In the genomic region with DNA sequence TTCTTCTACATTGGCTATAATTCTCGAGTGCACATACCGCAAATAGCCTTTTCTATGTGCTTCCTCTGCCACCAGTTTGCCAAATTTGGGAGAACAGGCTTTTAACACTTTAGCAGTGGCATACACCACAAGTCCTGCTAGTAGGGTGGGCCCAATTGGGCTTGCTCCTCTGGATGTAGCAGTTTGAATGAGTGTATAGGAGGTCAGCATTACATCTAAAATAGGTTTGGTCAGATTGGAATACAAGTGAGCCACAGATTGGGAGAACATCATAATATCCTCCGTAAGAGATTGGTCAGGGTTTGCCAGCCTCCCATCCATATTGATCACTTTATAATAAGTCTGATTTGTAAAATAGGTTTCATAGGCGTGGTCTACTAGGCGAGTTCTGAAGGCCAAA, we compare ENCODE assay signal across 11 cellular contexts. TPM values are rescaled to one million over a fixed set of nuclear protein-coding genes. Genes with fewer than 3 reads are reported as not detected.
DNase-seq lines count a peak whose midpoint lies in the region; ATAC-seq lines count a peak whose summit lies in the region.
"Had no signal": no experiment of that assay in that cellular context is flagged by ENCODE, and none has a peak within 500 bp of the region (broad histone marks: within the 10 kb centered on the region; RNA-seq: fewer than 3 reads in every experiment).

No MANE protein-coding gene starts in this region.

- H3K9ac ChIP-seq in BLaER1 treated with 17β-estradiol and CSF1 and Interleukin-3, amounts not matched to agents 10 nM and 100 nM = peak overlapping the region in 7 of 11 experiments; percentile 73 to 82 (median 79); a peak in 9 of 22 replicates
- H3K9ac ChIP-seq in GM23248 = no peak overlapping the region

- H2AFZ ChIP-seq in GM23248 = peak overlapping the region; percentile 99; the same call in 1 of the 2 replicates

- H3K79me2 ChIP-seq in GM23248 (ENCODE audit: insufficient read depth) = no peaks in the 10 kb centered on the region

- in situ Hi-C loops in GM23248 (cut with MboI) = no loop called here

- no peaks in the 10 kb centered on the region for H3K36me3 ChIP-seq in BLaER1 treated with 17β-estradiol and CSF1 and Interleukin-3, amounts not matched to agents 10 nM and 100 nM
- no peaks in the 10 kb centered on the region for H3K36me3 ChIP-seq in GM23248 (ENCODE audit: low read depth)
- no peaks in the 10 kb centered on the region for H3K36me3 ChIP-seq in effector memory CD4-positive, alpha-beta T cell (ENCODE audit: control insufficient read depth, insufficient read depth, low read length)
- H3K36me3 ChIP-seq: neutrophil had no signal

- peaks cover 23 to 47% (median 42%) of the 10 kb centered on the region in 10 experiments for H3K4me1 ChIP-seq in BLaER1 treated with 17β-estradiol and CSF1 and Interleukin-3, amounts not matched to agents 10 nM and 100 nM
- H3K4me1 ChIP-seq in GM23248 (ENCODE audit: insufficient read depth) = 0 out of 2 replicates have a peak, but pooled peaks cover 4% of the 10 kb centered on the region
- H3K4me1 ChIP-seq in effector memory CD4-positive, alpha-beta T cell (ENCODE audit: control insufficient read depth, insufficient read depth, low read length, poor library complexity, severe bottlenecking) = peaks cover 16% of the 10 kb centered on the region

- no peaks in the 10 kb centered on the region for H4K20me1 ChIP-seq in BLaER1 treated with 17β-estradiol and CSF1 and Interleukin-3, amounts not matched to agents 10 nM and 100 nM
- H4K20me1 ChIP-seq in GM23248 (ENCODE audit: insufficient read depth) = no peaks in the 10 kb centered on the region

- H3K27ac ChIP-seq in BLaER1 treated with 17β-estradiol and CSF1 and Interleukin-3, amounts not matched to agents 10 nM and 100 nM = peak overlapping the region in 7 of 11 experiments; percentile 76 to 85 (median 83); a peak in 12 of 22 replicates
- no peak overlapping the region for H3K27ac ChIP-seq in GM23248
- peak overlapping the region; percentile 88 for H3K27ac ChIP-seq in effector memory CD4-positive, alpha-beta T cell (ENCODE audit: insufficient read depth, low read length, poor library complexity, severe bottlenecking)
- H3K27ac ChIP-seq: neutrophil had no signal

- H3K4me3 ChIP-seq in BLaER1 treated with 17β-estradiol and CSF1 and Interleukin-3, amounts not matched to agents 10 nM and 100 nM = peak overlapping the region in 9 of 10 experiments; percentile 62 to 73 (median 67); a peak in 16 of 20 replicates
- peak overlapping the region; percentile 90 for H3K4me3 ChIP-seq in GM23248
- H3K4me3 ChIP-seq in effector memory CD4-positive, alpha-beta T cell (ENCODE audit: insufficient read depth, low read depth, low read length, poor library complexity, severe bottlenecking) = peak overlapping the region; percentile 72

- no peaks in the 10 kb centered on the region for H3K27me3 ChIP-seq in BLaER1 treated with 17β-estradiol and CSF1 and Interleukin-3, amounts not matched to agents 10 nM and 100 nM
- no peaks in the 10 kb centered on the region for H3K27me3 ChIP-seq in GM23248 (replicated peaks; ENCODE audit: insufficient read depth)
- no peaks in the 10 kb centered on the region for H3K27me3 ChIP-seq in effector memory CD4-positive, alpha-beta T cell (replicated peaks; ENCODE audit: control insufficient read depth, insufficient read depth, low read length, poor library complexity, severe bottlenecking)

- no peaks in the 10 kb centered on the region for H3K9me2 ChIP-seq in GM23248 (ENCODE audit: insufficient read depth)

- peaks cover 19% of the 10 kb centered on the region for H3F3A ChIP-seq in GM23248 (ENCODE audit: insufficient read depth)

- no peak for DNase-seq in GM23248
- no peak for DNase-seq in effector memory CD4-positive, alpha-beta T cell
- DNase-seq in pons (ENCODE audit: low spot score) = peak; percentile 33
- DNase-seq in T-helper 9 cell = no peak
- no peak for DNase-seq in superior temporal gyrus (ENCODE audit: extremely low spot score)
- DNase-seq: erythroblast; stimulated activated CD4-positive, alpha-beta T cell treated with anti-CD3 and anti-CD28 coated beads, Interleukin-2, amount 100 ng/mL, for 24 hours had no signal

- ATAC-seq in HG03469 (IDR thresholded peaks at IDR 0.05; ENCODE audit: unreplicated experiment) = no peak
- ATAC-seq in GM18520 (IDR thresholded peaks at IDR 0.05; ENCODE audit: unreplicated experiment) = no peak

- 48 to 49% methylated on average over 5 of the region's 5 CpGs for WGBS in GM23248 (ENCODE audit: low coverage in 1 of 2, low lambda C conversion rate in 2 of 2, missing lambda C conversion rate in 2 of 2), 2 experiments

- no peaks in the 10 kb centered on the region for H3K9me3 ChIP-seq in BLaER1 treated with 17β-estradiol and CSF1 and Interleukin-3, amounts not matched to agents 10 nM and 100 nM (replicated peaks in 1 of 11)
- no peaks in the 10 kb centered on the region for H3K9me3 ChIP-seq in GM23248 (ENCODE audit: low read depth)
- H3K9me3 ChIP-seq in effector memory CD4-positive, alpha-beta T cell (ENCODE audit: control insufficient read depth, low read length) = no peaks in the 10 kb centered on the region
- H3K9me3 ChIP-seq: neutrophil had no signal

- H3K4me2 ChIP-seq in BLaER1 treated with 17β-estradiol and CSF1 and Interleukin-3, amounts not matched to agents 10 nM and 100 nM = peak overlapping the region; percentile 83 to 96 (median 88)
- peak overlapping the region; percentile 98 for H3K4me2 ChIP-seq in GM23248 (ENCODE audit: unreplicated experiment)

RNA-seq across cellular contexts. Expression of a gene that starts 0.9 kb away (rescaled TPM):
- 0.11 TPM in 1 of 2 replicates, not detected in the other for total RNA-seq in GM23248 (2014; rRNA removed; shearing (Covaris generic))
- not detected in 2 replicates for polyA plus RNA-seq in GM23248 (2016; fragmentation: Nextera tagmentation; extraction: Ambion mirVana)
